8 cellular contexts compared by ENCODE assay signal in the genomic region with DNA sequence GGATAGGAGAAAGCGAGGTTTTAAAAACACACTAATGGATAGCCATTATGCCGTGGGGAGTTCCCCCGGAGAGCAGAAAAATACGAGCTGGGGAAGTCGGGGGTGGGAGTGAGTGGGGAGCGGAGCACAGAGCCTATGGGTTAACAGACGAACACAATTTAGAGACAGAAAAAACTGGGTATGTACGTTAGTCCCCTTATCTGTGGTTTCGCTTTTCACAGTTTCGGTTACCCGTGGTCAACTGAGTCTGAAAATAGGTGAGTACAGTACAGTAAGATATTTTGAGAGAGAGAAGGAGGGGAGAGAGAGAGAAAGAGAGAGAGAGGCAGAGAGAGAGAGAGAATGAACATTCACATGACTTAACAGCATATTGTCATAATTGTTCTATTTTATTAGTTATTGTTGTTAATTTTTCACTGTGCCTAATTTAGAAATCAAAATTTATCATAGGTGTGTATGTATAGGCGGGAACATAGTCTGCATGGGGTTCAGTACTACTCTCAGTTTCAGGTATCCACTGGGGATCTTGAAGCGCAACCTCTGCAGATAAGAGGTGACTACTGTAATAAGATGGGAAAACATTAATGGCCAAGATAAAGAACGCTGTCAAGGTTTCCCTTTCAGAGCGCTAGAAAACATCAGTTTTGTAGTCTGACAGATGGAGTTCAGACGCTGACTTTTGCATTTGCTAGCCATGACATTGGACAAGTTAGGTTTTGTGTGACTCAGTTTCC.
DNase-seq lines count a peak whose midpoint lies in the region; ATAC-seq and TF ChIP-seq lines count a peak whose summit lies in the region.

No MANE protein-coding gene starts in this region.

- intact Hi-C loops in esophagus muscularis mucosa (cut with DNase I) (no loop called here), sigmoid colon (cut with DNase I) (no loop called here)

- H3K27ac ChIP-seq in esophagus muscularis mucosa (replicated peaks in 1 of 4), result no peak overlapping the region
- H3K27ac ChIP-seq in sigmoid colon, result no peak overlapping the region

- TF ChIP-seq CTCF in esophagus muscularis mucosa (IDR thresholded peaks at IDR 0.05) (no peak), sigmoid colon (IDR thresholded peaks at IDR 0.05) (no peak)

- no peaks in the 10 kb centered on the region for H3K36me3 ChIP-seq in esophagus muscularis mucosa
- no peaks in the 10 kb centered on the region for H3K36me3 ChIP-seq in sigmoid colon

- no peak for TF ChIP-seq EP300 in esophagus muscularis mucosa (IDR thresholded peaks at IDR 0.05)
- no peak for TF ChIP-seq EP300 in sigmoid colon (IDR thresholded peaks at IDR 0.05)

- DNase-seq in esophagus muscularis mucosa (ENCODE audit: extremely low spot score) (peak; percentile 78), NCI-H446 treated with DMSO at 0.1 percent for 48 hours (lab: John Stamatoyannopoulos, UW) (no peak), sigmoid colon (no peak), HuH-7.5 (ENCODE audit: low spot score) (no peak)

- peak overlapping the region in 1 of 4 donors; percentile 9 for H3K4me3 ChIP-seq in esophagus muscularis mucosa
- H3K4me3 ChIP-seq in sigmoid colon, result peak overlapping the region in 2 of 4 donors; percentile 10 to 24

- H3K9me3 ChIP-seq in esophagus muscularis mucosa, result no peaks in the 10 kb centered on the region
- no peaks in the 10 kb centered on the region for H3K9me3 ChIP-seq in sigmoid colon

- H3K4me1 ChIP-seq in esophagus muscularis mucosa (peaks cover 0 to 11% (median 8%) of the 10 kb centered on the region in 4 donors), sigmoid colon (peaks cover 0 to 11% (median 7%) of the 10 kb centered on the region in 4 donors)

- TF ChIP-seq POLR2A in esophagus muscularis mucosa (IDR thresholded peaks at IDR 0.05; ENCODE audit: low read depth) (no peak), sigmoid colon (IDR thresholded peaks at IDR 0.05) (no peak)

- WGBS in esophagus muscularis mucosa, result 66% methylated on average over 16 of the region's 16 CpGs
- 62 to 83% methylated on average over 16 of the region's 16 CpGs for WGBS in sigmoid colon, 2 donors

- H3K27me3 ChIP-seq in esophagus muscularis mucosa (no peaks in the 10 kb centered on the region), sigmoid colon (no peaks in the 10 kb centered on the region)

- ATAC-seq in GM18498 (IDR thresholded peaks at IDR 0.05; ENCODE audit: unreplicated experiment), result peak; percentile 98
- ATAC-seq in GM21526 (IDR thresholded peaks at IDR 0.05; ENCODE audit: low FRiP score, unreplicated experiment), result peak; percentile 94
- peak; percentile 97 for ATAC-seq in HG03378 (IDR thresholded peaks at IDR 0.05; ENCODE audit: unreplicated experiment)
- no peak for ATAC-seq in esophagus mucosa
